ENCODE assay signal across 18 cellular contexts in genomic region chr5:172488221-172488620, GRCh38. TPM values are rescaled to one million over a fixed set of nuclear protein-coding genes. Genes with fewer than 3 reads are reported as not detected.
DNase-seq lines count a peak whose midpoint lies in the region; ATAC-seq and TF ChIP-seq lines count a peak whose summit lies in the region.
"Had no signal": no experiment of that assay in that cellular context is flagged by ENCODE, and none has a peak within 500 bp of the region (broad histone marks: within the 10 kb centered on the region; RNA-seq: fewer than 3 reads in every experiment).

No MANE protein-coding gene starts in this region.

- H3K27me3 ChIP-seq in heart left ventricle (no peaks in the 10 kb centered on the region), ovary (no peaks in the 10 kb centered on the region)
- H3K27me3 ChIP-seq: BE2C had no signal

- TF ChIP-seq CTCF in heart left ventricle (IDR thresholded peaks at IDR 0.05) (no peak), coronary artery (IDR thresholded peaks at IDR 0.05) (no peak), ovary (IDR thresholded peaks at IDR 0.05) (no peak)

- H3K4me1 ChIP-seq in heart left ventricle, result peaks cover 0 to 15% (median 0%) of the 10 kb centered on the region in 12 donors
- H3K4me1 ChIP-seq in ovary (ENCODE audit: insufficient read depth), result peaks cover 8% of the 10 kb centered on the region
- H3K4me1 ChIP-seq: BE2C had no signal

- ATAC-seq in heart left ventricle, result no peak
- ATAC-seq in left cardiac atrium, result no peak

- intact Hi-C loops in heart left ventricle (cut with DNase I), result loop anchor here in 2 of 10 donors (5.0 kb wide), 2 partner anchors 44 to 74 kb away; no protein-coding TSS in a partner anchor
- intact Hi-C loops in left cardiac atrium (cut with DNase I), result no loop called here
- intact Hi-C loops in ovary (cut with DNase I), result loop anchor here in 2 of 4 donors (10.0 kb wide), 2 partner anchors 157 to 447 kb away; partner anchors contain the start of gene NEURL1B (in 1 of the 2)

- TF ChIP-seq POLR2A in heart left ventricle (IDR thresholded peaks at IDR 0.05) (no peak), ovary (IDR thresholded peaks at IDR 0.05) (no peak)

- no peak for DNase-seq in heart left ventricle
- DNase-seq in left cardiac atrium, result no peak
- peak; percentile 40 for DNase-seq in coronary artery (ENCODE audit: low spot score)
- DNase-seq in ovary, result peak in 2 of 5 donors; percentile 26 to 27
- no peak for DNase-seq in stimulated activated CD4-positive, alpha-beta T cell treated with anti-CD3 and anti-CD28 coated beads, Interleukin-12 subunit alpha, Interleukin-12 subunit beta, amount 100 ng/mL, for 4 hours
- DNase-seq in NCI-H526 treated with DMSO at 0.1 percent for 48 hours (lab: John Stamatoyannopoulos, UW), result no peak
- DNase-seq in Kasumi-1 (lab: John Stamatoyannopoulos, UW), result no peak
- DNase-seq: BE2C; CD4-positive, alpha-beta memory T cell; DMS153; GF-D8; GOT3; MV-4-11; NCI-H1694 treated with DMSO at 0.1 percent for 48 hours; NCI-H510A; NCI-H774; OCI-M1; SHP77 treated with DMSO at 0.1 percent for 48 hours had no signal

- no peak for TF ChIP-seq EP300 in ovary (IDR thresholded peaks at IDR 0.05)

- H3K27ac ChIP-seq in heart left ventricle, result peak overlapping the region in 7 of 12 donors; percentile 9 to 66 (median 27)
- H3K27ac ChIP-seq in coronary artery, result no peak overlapping the region
- H3K27ac ChIP-seq in ovary, result peak overlapping the region; percentile 7 to 81

- no peaks in the 10 kb centered on the region for H3K9me3 ChIP-seq in heart left ventricle
- H3K9me3 ChIP-seq in ovary, result no peaks in the 10 kb centered on the region
- H3K9me3 ChIP-seq: BE2C had no signal

- H3K4me3 ChIP-seq in heart left ventricle (no peak overlapping the region), coronary artery (no peak overlapping the region), ovary (no peak overlapping the region)

- H3K36me3 ChIP-seq in heart left ventricle (no peaks in the 10 kb centered on the region), ovary (no peaks in the 10 kb centered on the region)
- H3K36me3 ChIP-seq: BE2C had no signal

- WGBS in heart left ventricle, 4 donors, result 89 to 93% (median 91%) methylated on average over 13 to 14 of the region's 14 CpGs
- 86 to 91% (median 87%) methylated on average over 14 of the region's 14 CpGs for WGBS in ovary, 3 donors

RNA-seq across cellular contexts. Expression of gene SH3PXD2B, which starts 33.9 kb away (rescaled TPM):
- total RNA-seq in heart left ventricle (10 to 100 TPM in 2 of 9 donors, 1 to 10 TPM in 7; 3.3 to 22.7 (median 8.4) TPM), left cardiac atrium (10 to 100 TPM in 1 of 2 donors, 1 to 10 TPM in 1; 10.0 to 15.3 TPM), ovary (10 to 100 TPM; 13.0 to 71.8 (median 61.1) TPM)
- polyA plus RNA-seq in heart left ventricle (1 to 10 TPM; 1.1 to 6.9 TPM), ovary (10 to 100 TPM; 16.6 to 49.9 TPM)
- polyA plus RNA-seq: CD4-positive, alpha-beta memory T cell had no signal

Comparison
In these comparisons a context has a peak if more than half of its experiments do, and no peak if none do; other contexts are left out.
1. H3K27ac ChIP-seq: peak in heart left ventricle (7 of 12) and ovary (2 of 2); none in coronary artery (0 of 2).